Comparison of ENCODE assay signal across 9 cellular contexts in genomic region chr12:41932028-41932427, GRCh38.
A peak's percentile ranks its signal among the peaks of the same experiment; 100 is the strongest.
DNase-seq lines count a peak whose midpoint lies in the region; ATAC-seq and TF ChIP-seq lines count a peak whose summit lies in the region.
"Had no signal": no experiment of that assay in that cellular context is flagged by ENCODE, and none has a peak within 500 bp of the region (broad histone marks: within the 10 kb centered on the region; RNA-seq: fewer than 3 reads in every experiment).

No MANE protein-coding gene starts in this region.

- no peaks in the 10 kb centered on the region for H3K9me3 ChIP-seq in breast epithelium
- no peaks in the 10 kb centered on the region for H3K9me3 ChIP-seq in naive thymus-derived CD4-positive, alpha-beta T cell (ENCODE audit: control insufficient read depth in 2 of 3, low read length in 3 of 3)

- CTCF ChIA-PET in MCF 10A (lab: Yijun Ruan, JAX), result interaction anchor here (0.7 kb wide), 1 partner anchor 660 kb away, joined by 3 read pairs; no protein-coding TSS in a partner anchor
- CTCF ChIA-PET in naive thymus-derived CD4-positive, alpha-beta T cell (lab: Charles Lee), result no interaction called here

- H3K9me3 Mint-ChIP-seq in MCF 10A (ENCODE audit: unreplicated experiment), result no peaks in the 10 kb centered on the region
- H3K9me3 Mint-ChIP-seq in effector memory CD8-positive, alpha-beta T cell, result no peaks in the 10 kb centered on the region
- H3K9me3 Mint-ChIP-seq in naive thymus-derived CD4-positive, alpha-beta T cell, result peaks cover 0 to 4% (median 0%) of the 10 kb centered on the region in 11 donors

- POLR2A ChIA-PET in MCF 10A (lab: Yijun Ruan, JAX), result no interaction called here
- POLR2A ChIA-PET in naive thymus-derived CD4-positive, alpha-beta T cell (lab: Charles Lee), result interaction anchor here (0.6 kb wide), 1 partner anchor 927 kb away, joined by 5 read pairs; no protein-coding TSS in a partner anchor

- no peak for TF ChIP-seq CTCF in breast epithelium (IDR thresholded peaks at IDR 0.05)
- no peak for TF ChIP-seq CTCF in MCF 10A (IDR thresholded peaks at IDR 0.05; ENCODE audit: unreplicated experiment)

- no TSS peak for BruUV-seq in MCF 10A (replicated peaks; lab: Mats Ljungman, UMichigan)

- H3K27ac ChIP-seq in breast epithelium (peak overlapping the region in 1 of 2 donors; percentile 40), urinary bladder (ENCODE audit: low read depth) (no peak overlapping the region)
- H3K27ac ChIP-seq in naive thymus-derived CD4-positive, alpha-beta T cell (ENCODE audit: low read depth, low read length), result no peak overlapping the region
- H3K27ac ChIP-seq: C4-2B had no signal

- intact Hi-C loops in breast epithelium (cut with DNase I; ENCODE audit: low total_unique reads), result loop anchor here (5.0 kb wide), 1 partner anchor 420 kb away; no protein-coding TSS in a partner anchor
- intact Hi-C loops in MCF 10A (cut with micrococcal nuclease), result no loop called here
- intact Hi-C loops in naive thymus-derived CD4-positive, alpha-beta T cell (cut with micrococcal nuclease), result no loop called here

- DNase-seq in breast epithelium (ENCODE audit: low spot score in 2 of 2), result no peak
- no peak for DNase-seq in MCF 10A (ENCODE audit: unreplicated experiment)
- no peak for DNase-seq in effector memory CD8-positive, alpha-beta T cell
- no peak for DNase-seq in naive thymus-derived CD4-positive, alpha-beta T cell
- no peak for DNase-seq in GM03348 (ENCODE audit: low spot score)

- H3K27me3 Mint-ChIP-seq in MCF 10A (ENCODE audit: insufficient read depth, unreplicated experiment), result peaks cover 64% of the 10 kb centered on the region
- peaks cover 47 to 61% of the 10 kb centered on the region in 2 donors for H3K27me3 Mint-ChIP-seq in effector memory CD8-positive, alpha-beta T cell
- H3K27me3 Mint-ChIP-seq in naive thymus-derived CD4-positive, alpha-beta T cell, result peaks cover 30 to 50% (median 44%) of the 10 kb centered on the region in 5 donors

- no peaks in the 10 kb centered on the region for H3K36me3 Mint-ChIP-seq in MCF 10A (ENCODE audit: insufficient read depth, unreplicated experiment)
- peaks cover 5% of the 10 kb centered on the region for H3K36me3 Mint-ChIP-seq in effector memory CD8-positive, alpha-beta T cell (ENCODE audit: insufficient read depth)
- H3K36me3 Mint-ChIP-seq in naive thymus-derived CD4-positive, alpha-beta T cell, result peaks cover 0 to 3% (median 0%) of the 10 kb centered on the region in 5 donors

- no peaks in the 10 kb centered on the region for H3K36me3 ChIP-seq in breast epithelium
- no peaks in the 10 kb centered on the region for H3K36me3 ChIP-seq in naive thymus-derived CD4-positive, alpha-beta T cell (ENCODE audit: control insufficient read depth in 2 of 3, insufficient read depth in 3 of 3, low read length in 3 of 3)
- no peaks in the 10 kb centered on the region for H3K36me3 ChIP-seq in urinary bladder (ENCODE audit: insufficient read depth)

- H3K4me3 ChIP-seq in breast epithelium, result peak overlapping the region; percentile 47 to 68 (median 59)
- H3K4me3 ChIP-seq in naive thymus-derived CD4-positive, alpha-beta T cell (ENCODE audit: low read length), result no peak overlapping the region
- H3K4me3 ChIP-seq in urinary bladder (ENCODE audit: low read depth, low read length), result peak overlapping the region; percentile 51

- H3K27me3 ChIP-seq in breast epithelium, result no peaks in the 10 kb centered on the region
- peaks cover 0 to 2% of the 10 kb centered on the region in 2 donors for H3K27me3 ChIP-seq in naive thymus-derived CD4-positive, alpha-beta T cell (ENCODE audit: control insufficient read depth in 2 of 2, insufficient read depth in 2 of 2, low read length in 2 of 2)

- no peak for ATAC-seq in effector memory CD8-positive, alpha-beta T cell (replicated peaks)
- peak; percentile 10 for ATAC-seq in naive thymus-derived CD4-positive, alpha-beta T cell
- ATAC-seq in GM21515 (IDR thresholded peaks at IDR 0.05; ENCODE audit: unreplicated experiment) (no peak), GM19023 (IDR thresholded peaks at IDR 0.05; ENCODE audit: unreplicated experiment) (no peak)

- TF ChIP-seq POLR2A in breast epithelium (IDR thresholded peaks at IDR 0.05), result no peak

- H3K4me3 Mint-ChIP-seq in MCF 10A (ENCODE audit: unreplicated experiment), result no peak overlapping the region
- peak overlapping the region; percentile 57 to 59 for H3K4me3 Mint-ChIP-seq in effector memory CD8-positive, alpha-beta T cell
- peak overlapping the region in 8 of 10 donors; percentile 23 to 89 (median 70) for H3K4me3 Mint-ChIP-seq in naive thymus-derived CD4-positive, alpha-beta T cell

- H3K27ac Mint-ChIP-seq in MCF 10A (ENCODE audit: low read depth, unreplicated experiment), result no peak overlapping the region
- H3K27ac Mint-ChIP-seq in effector memory CD8-positive, alpha-beta T cell, result no peak overlapping the region
- H3K27ac Mint-ChIP-seq in naive thymus-derived CD4-positive, alpha-beta T cell, result no peak overlapping the region

- H3K4me1 ChIP-seq in breast epithelium (no peaks in the 10 kb centered on the region), urinary bladder (ENCODE audit: insufficient read depth) (no peaks in the 10 kb centered on the region)
- no peaks in the 10 kb centered on the region for H3K4me1 ChIP-seq in naive thymus-derived CD4-positive, alpha-beta T cell (ENCODE audit: control insufficient read depth in 2 of 2, insufficient read depth in 2 of 2, low read length in 2 of 2)

- H3K4me1 Mint-ChIP-seq in MCF 10A (ENCODE audit: insufficient read depth, unreplicated experiment), result no peaks in the 10 kb centered on the region
- peaks cover 4% of the 10 kb centered on the region in 2 donors for H3K4me1 Mint-ChIP-seq in effector memory CD8-positive, alpha-beta T cell (ENCODE audit: low read depth in 2 of 2)
- peaks cover 6 to 28% (median 20%) of the 10 kb centered on the region in 7 donors for H3K4me1 Mint-ChIP-seq in naive thymus-derived CD4-positive, alpha-beta T cell

- WGBS in urinary bladder, result 81% methylated on average over 11 of the region's 11 CpGs
